Comparison of ENCODE assay signal across 8 cellular contexts in genomic region chr6:113078791-113079190, GRCh38.
"Had no signal": no experiment of that assay in that cellular context is flagged by ENCODE, and none has a peak within 500 bp of the region (broad histone marks: within the 10 kb centered on the region; RNA-seq: fewer than 3 reads in every experiment).

No MANE protein-coding gene starts in this region.

- ATAC-seq: HCT116, HepG2 had no signal

- H2AFZ ChIP-seq: GM23248 had no signal

- H3K9ac ChIP-seq: GM23248 had no signal

- H3K27ac Mint-ChIP-seq: HFFc6 had no signal

- DNase-seq: GM23248, GOT3, H7, HFFc6 had no signal

- H3K4me3 Mint-ChIP-seq: HFFc6 had no signal

- H3K9me3 Mint-ChIP-seq: HFFc6 had no signal

- H3K9me3 ChIP-seq: HAP-1 had no signal

- H3K36me3 ChIP-seq: HAP-1 had no signal

- H3K4me1 ChIP-seq: HAP-1 had no signal

- H3K4me3 ChIP-seq: GM23248, HAP-1 had no signal

- H3K27ac ChIP-seq: GM23248, HL-60 had no signal
